ENCODE assay signal across 19 cellular contexts in genomic region chr2:121866789-121867188, GRCh38.
DNase-seq lines count a peak whose midpoint lies in the region; ATAC-seq, FAIRE-seq and TF ChIP-seq lines count a peak whose summit lies in the region.
"Had no signal": no experiment of that assay in that cellular context is flagged by ENCODE, and none has a peak within 500 bp of the region (broad histone marks: within the 10 kb centered on the region; RNA-seq: fewer than 3 reads in every experiment).

No MANE protein-coding gene starts in this region.

- ATAC-seq in GM21723 (IDR thresholded peaks at IDR 0.05; ENCODE audit: unreplicated experiment) = no peak
- no peak for ATAC-seq in HG02759 (IDR thresholded peaks at IDR 0.05; ENCODE audit: unreplicated experiment)
- ATAC-seq in HG02938 (IDR thresholded peaks at IDR 0.05; ENCODE audit: unreplicated experiment) = no peak
- ATAC-seq: Panc1 had no signal

- no peaks in the 10 kb centered on the region for H3K27me3 ChIP-seq in bronchial epithelial cell (ENCODE audit: control insufficient read depth, insufficient read depth, low read length)

- TF ChIP-seq CTCF in bronchial epithelial cell (IDR thresholded peaks at IDR 0.05; ENCODE audit: insufficient read depth, low read length, severe bottlenecking) (no peak), osteocyte (IDR thresholded peaks at IDR 0.05) (no peak)

- H3K4me1 Mint-ChIP-seq in osteocyte (ENCODE audit: unreplicated experiment) = no peaks in the 10 kb centered on the region
- H3K4me1 Mint-ChIP-seq: IgD-negative memory B cell had no signal

- no peaks in the 10 kb centered on the region for H3K9me3 Mint-ChIP-seq in osteocyte (ENCODE audit: unreplicated experiment)

- DNase-seq in AG20443 (ENCODE audit: low spot score) (peak; percentile 71), HCEC 1CT (peak; percentile 35), bronchial epithelial cell (ENCODE audit: low read depth) (no peak), osteocyte (ENCODE audit: extremely low spot score, unreplicated experiment) (peak; percentile 62), Kasumi-1 (lab: John Stamatoyannopoulos, UW) (no peak)
- DNase-seq: DMS79, NCI-H1105 treated with DMSO at 0.1 percent for 48 hours, NCI-H1694, NCI-H2081 treated with DMSO at 0.1 percent for 48 hours, NCI-H446 treated with DMSO at 0.1 percent for 48 hours had no signal

- no peaks in the 10 kb centered on the region for H3K36me3 ChIP-seq in bronchial epithelial cell (ENCODE audit: control insufficient read depth, insufficient read depth, low read length)

- H3K27me3 Mint-ChIP-seq in osteocyte (ENCODE audit: unreplicated experiment) = peaks cover 10% of the 10 kb centered on the region

- H3K4me3 Mint-ChIP-seq in osteocyte (ENCODE audit: unreplicated experiment) = no peak overlapping the region

- H3K36me3 Mint-ChIP-seq in osteocyte (ENCODE audit: unreplicated experiment) = no peaks in the 10 kb centered on the region
- H3K36me3 Mint-ChIP-seq: IgD-negative memory B cell had no signal

- peak; percentile 72 for FAIRE-seq in bronchial epithelial cell (lab: Jason Lieb, UNC)
- FAIRE-seq: A204.1, G401.6, H1, HTR-8/SVneo had no signal

- H3K27ac Mint-ChIP-seq in osteocyte (ENCODE audit: unreplicated experiment) = no peak overlapping the region
- H3K27ac Mint-ChIP-seq: IgD-negative memory B cell had no signal

- no peak overlapping the region for H3K4me3 ChIP-seq in bronchial epithelial cell (ENCODE audit: low read depth, low read length)

Comparison
In these comparisons a context has a peak if more than half of its experiments do, and no peak if none do; other contexts are left out.
1. DNase-seq: peak in AG20443 (single experiment), HCEC 1CT (single experiment) and osteocyte (single experiment); none in bronchial epithelial cell (single experiment) and Kasumi-1 (0 of 2).